18 cellular contexts compared by ENCODE assay signal in the genomic region with DNA sequence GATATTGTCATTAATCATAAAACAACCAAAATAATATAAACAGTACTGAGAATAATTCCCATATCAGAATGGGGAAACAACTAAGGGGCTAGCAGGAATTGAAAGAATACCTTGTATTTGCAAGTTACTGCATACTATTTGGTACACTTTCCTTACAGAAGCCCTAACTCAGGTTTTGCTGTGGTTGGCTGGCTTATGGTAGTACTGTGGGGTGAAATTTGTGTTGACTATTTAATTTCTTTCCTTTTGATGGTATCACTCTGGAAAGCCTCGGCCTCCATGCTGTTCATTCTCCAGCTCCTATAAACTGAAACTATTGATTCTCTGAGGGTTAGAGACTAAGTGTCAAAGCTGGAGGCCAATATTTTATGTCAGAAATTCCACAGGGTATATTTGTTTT. TPM values are rescaled to one million over a fixed set of nuclear protein-coding genes. Genes with fewer than 3 reads are reported as not detected.
DNase-seq lines count a peak whose midpoint lies in the region; ATAC-seq and TF ChIP-seq lines count a peak whose summit lies in the region.
"Had no signal": no experiment of that assay in that cellular context is flagged by ENCODE, and none has a peak within 500 bp of the region (broad histone marks: within the 10 kb centered on the region; RNA-seq: fewer than 3 reads in every experiment).

No MANE protein-coding gene starts in this region.

- H3K9me3 Mint-ChIP-seq in neural crest cell: no peaks in the 10 kb centered on the region

- 59% methylated on average over 1 of the region's 1 CpG for WGBS in hepatocyte (ENCODE audit: low lambda C conversion rate, missing lambda C conversion rate)

- H4K20me1 ChIP-seq in hepatocyte (ENCODE audit: insufficient read depth, poor library complexity, severe bottlenecking): no peaks in the 10 kb centered on the region

- CTCF ChIA-PET in Panc1 (lab: Charles Lee): no interaction called here

- no peaks in the 10 kb centered on the region for H3K9me2 ChIP-seq in hepatocyte (replicated peaks; ENCODE audit: insufficient read depth)

- no peaks in the 10 kb centered on the region for H3K9me3 ChIP-seq in Panc1 (ENCODE audit: control insufficient read depth, insufficient read depth, low read depth, low read length)
- no peaks in the 10 kb centered on the region for H3K9me3 ChIP-seq in hepatocyte (ENCODE audit: low read depth)
- H3K9me3 ChIP-seq: spleen had no signal

- POLR2A ChIA-PET in Panc1 (lab: Charles Lee): interaction anchor here (0.7 kb wide), 1 partner anchor 11 kb away, joined by 4 read pairs; no protein-coding TSS in a partner anchor

- ATAC-seq in Panc1: no peak
- no peak for ATAC-seq in GM19324 (IDR thresholded peaks at IDR 0.05; ENCODE audit: low FRiP score, unreplicated experiment)
- no peak for ATAC-seq in HG03432 (IDR thresholded peaks at IDR 0.05; ENCODE audit: unreplicated experiment)
- ATAC-seq: left ventricle myocardium superior had no signal

- peak overlapping the region; percentile 30 for H3K4me3 ChIP-seq in AG10803 (ENCODE audit: low read length)
- peak overlapping the region; percentile 17 to 62; a peak in 3 of 4 replicates for H3K4me3 ChIP-seq in Panc1 (ENCODE audit: low read depth in 2 of 2, low read length in 2 of 2)
- no peak overlapping the region for H3K4me3 ChIP-seq in hepatocyte
- H3K4me3 ChIP-seq in dorsolateral prefrontal cortex: peak overlapping the region in 7 of 59 donors; percentile 1 to 21 (median 16)
- H3K4me3 ChIP-seq: spleen had no signal

- H3K27ac Mint-ChIP-seq in neural crest cell (ENCODE audit: unreplicated experiment): peak overlapping the region; percentile 74
- H3K27ac Mint-ChIP-seq: activated naive CD8-positive, alpha-beta T cell had no signal

- H3K4me1 Mint-ChIP-seq in neural crest cell: peaks cover 81% of the 10 kb centered on the region

- TF ChIP-seq CTCF in AG10803 (conservative IDR thresholded peaks at IDR 0.05; ENCODE audit: low read length): no peak
- no peak for TF ChIP-seq CTCF in Panc1 (IDR thresholded peaks at IDR 0.05)
- no peak for TF ChIP-seq CTCF in hepatocyte (IDR thresholded peaks at IDR 0.05; ENCODE audit: poor library complexity)
- no peak for TF ChIP-seq CTCF in neural crest cell (conservative IDR thresholded peaks at IDR 0.05)
- no peak for TF ChIP-seq CTCF in dorsolateral prefrontal cortex (IDR thresholded peaks at IDR 0.05 in 54 of 56, conservative IDR thresholded peaks at IDR 0.05 in 2 of 56; ENCODE audit: low read depth in 1 of 56, partially characterized antibody in 56 of 56)

- H3K27me3 Mint-ChIP-seq in neural crest cell (ENCODE audit: low read depth): peaks cover 25% of the 10 kb centered on the region

- BruUV-seq in Panc1 (replicated peaks; lab: Mats Ljungman, UMichigan): no TSS peak

- H3K36me3 ChIP-seq in Panc1 (ENCODE audit: control insufficient read depth, insufficient read depth, low read length): no peaks in the 10 kb centered on the region; the same call in 1 of the 2 replicates
- H3K36me3 ChIP-seq in hepatocyte (replicated peaks; ENCODE audit: insufficient read depth, low read depth): no peaks in the 10 kb centered on the region
- H3K36me3 ChIP-seq: spleen had no signal

- in situ Hi-C loops in Panc1 (cut with HindIII; ENCODE audit: low pct_unique_long_range_greater_than_20kb, low sequenced_read_pairs): no loop called here

- peaks cover 9% of the 10 kb centered on the region for H3K36me3 Mint-ChIP-seq in neural crest cell (ENCODE audit: low read depth)
- H3K36me3 Mint-ChIP-seq: activated naive CD8-positive, alpha-beta T cell had no signal

- DNase-seq in AG10803 (ENCODE audit: low read depth): no peak
- no peak for DNase-seq in Panc1 (ENCODE audit: low read depth, low spot score)
- no peak for DNase-seq in hepatocyte (ENCODE audit: low spot score)
- DNase-seq in neural crest cell (ENCODE audit: low read depth, low spot score): no peak
- DNase-seq in dorsolateral prefrontal cortex: no peak
- DNase-seq in iPS-NIHi7 (ENCODE audit: extremely low spot score): no peak
- DNase-seq: ACHN; activated CD4-positive, CD25-positive, alpha-beta regulatory T cell treated with anti-CD3 and anti-CD28 coated beads, Interleukin-2, amount 50 U/mL, for 72 hours; activated T-cell treated with anti-CD3 and anti-CD28 coated beads, Interleukin-2, amount 50 U/mL, for 48 hours; erythroblast; left ventricle myocardium superior; NCI-H1930; spleen; stimulated activated CD8-positive, alpha-beta memory T cell treated with anti-CD3 and anti-CD28 coated beads, Interleukin-4, amount 100 ng/mL, for 48 hours had no signal

- H3K4me3 Mint-ChIP-seq in neural crest cell: peak overlapping the region; percentile 97
- H3K4me3 Mint-ChIP-seq: activated naive CD8-positive, alpha-beta T cell had no signal

- peak overlapping the region; percentile 43 for H2AFZ ChIP-seq in hepatocyte

- intact Hi-C loops in Panc1 (cut with micrococcal nuclease; ENCODE audit: unreplicated experiment) (loop anchor here (2.0 kb wide), 1 partner anchor 21 kb away; no protein-coding TSS in a partner anchor), dorsolateral prefrontal cortex (cut with DNase I) (no loop called here)

- H3K27me3 ChIP-seq in Panc1 (ENCODE audit: control insufficient read depth, insufficient read depth, low read length) (no peaks in the 10 kb centered on the region), hepatocyte (peaks cover 34% of the 10 kb centered on the region), dorsolateral prefrontal cortex (no peaks in the 10 kb centered on the region)

- peak overlapping the region; percentile 87 for H3K4me2 ChIP-seq in hepatocyte

- H3K27ac ChIP-seq in Panc1 (ENCODE audit: low read length) (peak overlapping the region; percentile 95), hepatocyte (peak overlapping the region; percentile 72), dorsolateral prefrontal cortex (peak overlapping the region in 12 of 59 donors; percentile 8 to 93 (median 32))
- H3K27ac ChIP-seq: C4-2B, spleen had no signal

- peaks cover 35% of the 10 kb centered on the region for H3K4me1 ChIP-seq in Panc1 (ENCODE audit: control insufficient read depth, insufficient read depth, low read length)
- peaks cover 50% of the 10 kb centered on the region for H3K4me1 ChIP-seq in hepatocyte (ENCODE audit: insufficient read depth)

- H3K79me2 ChIP-seq in hepatocyte: peaks cover 64% of the 10 kb centered on the region

RNA-seq across cellular contexts. Expression of a gene that starts 13.6 kb away (rescaled TPM):
- total RNA-seq in Panc1 (2021; ENCODE audit: unreplicated experiment) (9.3 TPM), hepatocyte (1.9 and 2.3 TPM in 2 replicates), neural crest cell (52.1 and 53.0 TPM in 2 replicates), dorsolateral prefrontal cortex (1 to 10 TPM; 2.0 to 8.9 (median 4.4) TPM)
- polyA plus RNA-seq in Panc1 (2012; ENCODE audit: insufficient read length): 5.8 TPM
- 0.34 and 0.68 TPM in 2 replicates for polyA plus RNA-seq in hepatocyte

RNA-seq across cellular contexts. Expression of a gene that starts 22.1 kb away (rescaled TPM):
- 33.4 TPM for total RNA-seq in Panc1 (2021; ENCODE audit: unreplicated experiment)
- 28.9 TPM for polyA plus RNA-seq in Panc1 (2012; ENCODE audit: insufficient read length)
- 34.9 and 61.6 TPM in 2 replicates for total RNA-seq in hepatocyte
- 16.0 and 16.8 TPM in 2 replicates for polyA plus RNA-seq in hepatocyte
- 52.6 and 58.1 TPM in 2 replicates for total RNA-seq in neural crest cell
- 10 to 100 TPM; 35.4 to 78.5 (median 55.3) TPM for total RNA-seq in dorsolateral prefrontal cortex
